In the genomic region with DNA sequence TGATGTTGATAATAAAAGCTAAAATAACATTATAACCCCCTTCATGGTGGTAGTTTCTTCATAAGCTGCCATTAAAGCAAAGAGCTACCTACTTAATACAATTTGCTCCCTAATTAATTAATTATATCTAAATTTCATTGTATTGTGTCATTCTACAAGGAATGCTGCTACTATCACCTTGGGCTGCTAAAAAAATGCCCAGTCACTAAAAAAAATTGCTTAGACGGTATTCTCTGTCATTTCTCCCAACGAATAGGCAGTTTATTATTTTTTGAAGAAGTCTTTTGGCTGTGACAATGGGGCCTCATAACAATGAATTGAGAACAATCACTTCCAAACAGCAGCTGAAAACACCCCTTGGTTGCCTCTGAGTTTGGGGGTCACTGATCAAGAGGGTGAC, we compare ENCODE assay signal across 14 cellular contexts. TPM values are rescaled to one million over a fixed set of nuclear protein-coding genes. Genes with fewer than 3 reads are reported as not detected.
DNase-seq lines count a peak whose midpoint lies in the region; ATAC-seq and TF ChIP-seq lines count a peak whose summit lies in the region.
"Had no signal": no experiment of that assay in that cellular context is flagged by ENCODE, and none has a peak within 500 bp of the region (broad histone marks: within the 10 kb centered on the region; RNA-seq: fewer than 3 reads in every experiment).

No MANE protein-coding gene starts in this region.

- peaks cover 40% of the 10 kb centered on the region for H3K4me1 Mint-ChIP-seq in T-helper 17 cell
- peaks cover 59 to 86% of the 10 kb centered on the region in 2 donors for H3K4me1 Mint-ChIP-seq in stimulated activated naive B cell treated with anti-CD40 and anti-IgM and Interleukin-4, amounts not matched to agents 10 μg/mL and 1 μg/mL and 100 μg/mL, for 72 hours

- TF ChIP-seq EP300 in gastroesophageal sphincter (IDR thresholded peaks at IDR 0.05): no peak

- H3K27ac ChIP-seq in HUES48 (ENCODE audit: low read depth, low read length) (peak overlapping the region; percentile 17), gastroesophageal sphincter (peak overlapping the region; percentile 65 to 92 (median 76))
- H3K27ac ChIP-seq: HL-60 had no signal

- DNase-seq in T-helper 17 cell: no peak
- DNase-seq in stimulated activated naive B cell treated with anti-CD40 and anti-IgM and Interleukin-4, amounts not matched to agents 10 μg/mL and 1 μg/mL and 100 μg/mL, for 72 hours: no peak
- DNase-seq in EL: no peak
- no peak for DNase-seq in activated T-cell treated with anti-CD3 and anti-CD28 coated beads, Interleukin-2, amount 50 U/mL, for 1 hour
- no peak for DNase-seq in NK-92 (lab: John Stamatoyannopoulos, UW; ENCODE audit: unreplicated experiment)
- DNase-seq: Caco-2; CD8-positive, alpha-beta memory T cell; DND-41; GF-D8 had no signal

- H3K4me3 Mint-ChIP-seq in T-helper 17 cell: no peak overlapping the region
- H3K4me3 Mint-ChIP-seq in stimulated activated naive B cell treated with anti-CD40 and anti-IgM and Interleukin-4, amounts not matched to agents 10 μg/mL and 1 μg/mL and 100 μg/mL, for 72 hours: no peak overlapping the region
- H3K4me3 Mint-ChIP-seq: CD14-positive monocyte; CD8-positive, alpha-beta memory T cell had no signal

- no peaks in the 10 kb centered on the region for H3K27me3 ChIP-seq in HUES48 (ENCODE audit: control insufficient read depth, insufficient read depth, low read length)
- no peaks in the 10 kb centered on the region for H3K27me3 ChIP-seq in gastroesophageal sphincter

- no peaks in the 10 kb centered on the region for H3K27me3 Mint-ChIP-seq in T-helper 17 cell
- no peaks in the 10 kb centered on the region for H3K27me3 Mint-ChIP-seq in stimulated activated naive B cell treated with anti-CD40 and anti-IgM and Interleukin-4, amounts not matched to agents 10 μg/mL and 1 μg/mL and 100 μg/mL, for 72 hours
- H3K27me3 Mint-ChIP-seq: CD8-positive, alpha-beta memory T cell had no signal

- H3K36me3 ChIP-seq in HUES48 (ENCODE audit: control insufficient read depth, insufficient read depth, low read length) (no peaks in the 10 kb centered on the region), gastroesophageal sphincter (no peaks in the 10 kb centered on the region)

- H3K9ac ChIP-seq in HUES48 (ENCODE audit: low read depth, low read length): no peak overlapping the region

- ATAC-seq in T-helper 17 cell: no peak
- no peak for ATAC-seq in gastroesophageal sphincter
- no peak for ATAC-seq in stimulated activated naive B cell treated with anti-CD40 and anti-IgM and Interleukin-4, amounts not matched to agents 10 μg/mL and 1 μg/mL and 100 μg/mL, for 72 hours (replicated peaks)
- ATAC-seq: K562 had no signal

- no peak for TF ChIP-seq POLR2A in gastroesophageal sphincter (IDR thresholded peaks at IDR 0.05)

- H3K36me3 Mint-ChIP-seq in T-helper 17 cell (ENCODE audit: low read depth): peaks cover 4% of the 10 kb centered on the region
- peaks cover 32 to 51% of the 10 kb centered on the region in 2 donors for H3K36me3 Mint-ChIP-seq in stimulated activated naive B cell treated with anti-CD40 and anti-IgM and Interleukin-4, amounts not matched to agents 10 μg/mL and 1 μg/mL and 100 μg/mL, for 72 hours

- no peak for TF ChIP-seq CTCF in gastroesophageal sphincter (IDR thresholded peaks at IDR 0.05)

- H3K4me1 ChIP-seq in HUES48 (ENCODE audit: control insufficient read depth, insufficient read depth, low read length): peaks cover 20% of the 10 kb centered on the region
- peaks cover 0 to 76% (median 19%) of the 10 kb centered on the region in 3 donors for H3K4me1 ChIP-seq in gastroesophageal sphincter
- H3K4me1 ChIP-seq: Caco-2 had no signal

- 68% methylated on average over 2 of the region's 2 CpGs; no CpG with 5 or more reads in 1 of the 2 donors for WGBS in gastroesophageal sphincter (ENCODE audit: low coverage in 1 of 2), 2 donors

- peak overlapping the region; percentile 83 for H3K27ac Mint-ChIP-seq in T-helper 17 cell
- H3K27ac Mint-ChIP-seq in stimulated activated naive B cell treated with anti-CD40 and anti-IgM and Interleukin-4, amounts not matched to agents 10 μg/mL and 1 μg/mL and 100 μg/mL, for 72 hours: peak overlapping the region; percentile 90
- H3K27ac Mint-ChIP-seq: CD8-positive, alpha-beta memory T cell had no signal

- no peaks in the 10 kb centered on the region for H3K9me3 Mint-ChIP-seq in stimulated activated naive B cell treated with anti-CD40 and anti-IgM and Interleukin-4, amounts not matched to agents 10 μg/mL and 1 μg/mL and 100 μg/mL, for 72 hours

- H3K9me3 ChIP-seq in HUES48 (ENCODE audit: control insufficient read depth, insufficient read depth, low read length) (no peaks in the 10 kb centered on the region), T-helper 17 cell (ENCODE audit: control insufficient read depth, low read length, poor library complexity, severe bottlenecking) (no peaks in the 10 kb centered on the region), gastroesophageal sphincter (no peaks in the 10 kb centered on the region)
- H3K9me3 ChIP-seq: Caco-2 had no signal

- H3K4me3 ChIP-seq in HUES48 (ENCODE audit: low read depth, low read length) (no peak overlapping the region), gastroesophageal sphincter (no peak overlapping the region)
- H3K4me3 ChIP-seq: K562 had no signal

RNA-seq across cellular contexts. Expression of gene XYLT1, which starts 59.5 kb away (rescaled TPM):
- total RNA-seq in T-helper 17 cell: 10 to 100 TPM; 33.8 to 57.3 TPM
- total RNA-seq in gastroesophageal sphincter: 10 to 100 TPM; 19.1 to 51.6 (median 23.7) TPM
